ENCODE assay signal across 16 cellular contexts in the genomic region with DNA sequence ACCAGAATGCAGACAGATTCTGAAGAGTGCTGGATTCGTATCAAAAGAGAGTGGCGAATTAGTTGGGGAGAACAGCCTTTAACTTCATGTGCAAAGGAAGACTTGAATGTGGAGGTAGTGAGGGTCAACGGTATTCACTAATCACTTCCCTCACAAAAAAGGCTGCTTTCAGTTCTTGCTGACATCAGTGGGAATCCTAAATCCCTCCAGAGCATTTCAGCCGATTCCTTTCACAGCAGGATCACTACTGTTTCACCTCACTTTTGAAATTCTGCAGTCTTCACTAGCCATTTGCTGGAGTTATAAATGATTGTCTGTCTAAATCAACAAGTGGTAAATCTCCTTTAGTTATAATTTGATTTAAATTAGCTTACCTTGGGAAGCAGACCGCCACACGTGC.
DNase-seq lines count a peak whose midpoint lies in the region; ATAC-seq and TF ChIP-seq lines count a peak whose summit lies in the region.
"Had no signal": no experiment of that assay in that cellular context is flagged by ENCODE, and none has a peak within 500 bp of the region (broad histone marks: within the 10 kb centered on the region; RNA-seq: fewer than 3 reads in every experiment).

No MANE protein-coding gene starts in this region.

- no CpG with 5 or more reads among the region's 6 CpGs for WGBS in mesendoderm (ENCODE audit: extremely low coverage, insufficient coverage, low lambda C conversion rate)

- H4K8ac ChIP-seq in mesendoderm (ENCODE audit: low read depth, low read length) = no peak overlapping the region

- DNase-seq in SK-N-MC (ENCODE audit: low read depth, low spot score) = no peak
- peak; percentile 38 for DNase-seq in mesendoderm
- no peak for DNase-seq in islet precursor cell
- DNase-seq in natural killer cell = no peak
- no peak for DNase-seq in activated CD4-positive, alpha-beta T cell treated with anti-CD3 and anti-CD28 coated beads, Interleukin-2, amount 10 ng/mL, durations not matched to agents 24 days and 14 days
- DNase-seq: BE2C; CD8-positive, alpha-beta T cell; COR-L47; DMS153; DND-41; GDM1; H7; IMR-90 had no signal

- no peaks in the 10 kb centered on the region for H3K79me1 ChIP-seq in mesendoderm (ENCODE audit: low read length)

- H2BK120ac ChIP-seq in mesendoderm (ENCODE audit: low read depth, low read length) = no peak overlapping the region

- no peak overlapping the region for H3K4me2 ChIP-seq in mesendoderm (ENCODE audit: low read length)

- no peak overlapping the region for H3K4me3 ChIP-seq in HUES48 (ENCODE audit: low read depth, low read length)
- peak overlapping the region; percentile 28 for H3K4me3 ChIP-seq in SK-N-MC
- no peak overlapping the region for H3K4me3 ChIP-seq in mesendoderm (ENCODE audit: low read length)

- no peaks in the 10 kb centered on the region for H3K36me3 ChIP-seq in HUES48 (ENCODE audit: control insufficient read depth, insufficient read depth, low read length)
- H3K36me3 ChIP-seq in SK-N-MC (ENCODE audit: insufficient read depth, low read length) = no peaks in the 10 kb centered on the region
- no peaks in the 10 kb centered on the region for H3K36me3 ChIP-seq in mesendoderm (ENCODE audit: control insufficient read depth, insufficient read depth, low read length)
- H3K36me3 ChIP-seq: BE2C had no signal

- H3K27ac Mint-ChIP-seq in natural killer cell = no peak overlapping the region
- no peak overlapping the region for H3K27ac Mint-ChIP-seq in activated CD4-positive, alpha-beta T cell treated with anti-CD3 and anti-CD28 coated beads, Interleukin-2, amount 10 ng/mL, durations not matched to agents 24 days and 14 days
- H3K27ac Mint-ChIP-seq: CD14-positive monocyte; CD8-positive, alpha-beta T cell had no signal

- H3K9ac ChIP-seq in HUES48 (ENCODE audit: low read depth, low read length) (no peak overlapping the region), SK-N-MC (ENCODE audit: insufficient read length) (no peak overlapping the region), mesendoderm (ENCODE audit: low read length) (no peak overlapping the region)

- H3K4ac ChIP-seq in mesendoderm (ENCODE audit: low read depth, low read length) = no peak overlapping the region

- H3K27me3 ChIP-seq in HUES48 (ENCODE audit: control insufficient read depth, insufficient read depth, low read length) = no peaks in the 10 kb centered on the region
- no peaks in the 10 kb centered on the region for H3K27me3 ChIP-seq in mesendoderm (ENCODE audit: insufficient read depth, low read length, poor library complexity)
- H3K27me3 ChIP-seq: BE2C had no signal

- H4K5ac ChIP-seq in mesendoderm (ENCODE audit: low read length) = no peak overlapping the region

- no peak overlapping the region for H3K23ac ChIP-seq in mesendoderm (ENCODE audit: low read length)

- intact Hi-C loops in natural killer cell (cut with micrococcal nuclease) = no loop called here
- intact Hi-C loops in activated CD4-positive, alpha-beta T cell treated with anti-CD3 and anti-CD28 coated beads, Interleukin-2, amount 10 ng/mL, durations not matched to agents 24 days and 14 days (cut with micrococcal nuclease) = no loop called here

- no peak for ATAC-seq in natural killer cell
- ATAC-seq in HG02885 (IDR thresholded peaks at IDR 0.05; ENCODE audit: poor library complexity, unreplicated experiment) = no peak
- ATAC-seq: CD8-positive, alpha-beta T cell had no signal

- H3K79me2 ChIP-seq in mesendoderm (ENCODE audit: control insufficient read depth, insufficient read depth, low read length) = no peaks in the 10 kb centered on the region

- no peak overlapping the region for H3K18ac ChIP-seq in mesendoderm (ENCODE audit: low read length)

- no peaks in the 10 kb centered on the region for H3K4me1 Mint-ChIP-seq in natural killer cell
- H3K4me1 Mint-ChIP-seq in activated CD4-positive, alpha-beta T cell treated with anti-CD3 and anti-CD28 coated beads, Interleukin-2, amount 10 ng/mL, durations not matched to agents 24 days and 14 days = no peaks in the 10 kb centered on the region
- H3K4me1 Mint-ChIP-seq: CD14-positive monocyte had no signal

- TF ChIP-seq CTCF in natural killer cell (IDR thresholded peaks at IDR 0.05) = no peak

- H3K9me3 ChIP-seq in HUES48 (ENCODE audit: control insufficient read depth, insufficient read depth, low read length) (no peaks in the 10 kb centered on the region), SK-N-MC (ENCODE audit: low read depth, low read length) (no peaks in the 10 kb centered on the region)
- H3K9me3 ChIP-seq: BE2C had no signal

- H2AK5ac ChIP-seq in mesendoderm (ENCODE audit: low read length) = no peak overlapping the region

- no peak overlapping the region for H3K4me3 Mint-ChIP-seq in natural killer cell
- no peak overlapping the region for H3K4me3 Mint-ChIP-seq in activated CD4-positive, alpha-beta T cell treated with anti-CD3 and anti-CD28 coated beads, Interleukin-2, amount 10 ng/mL, durations not matched to agents 24 days and 14 days
- H3K4me3 Mint-ChIP-seq: CD14-positive monocyte; CD8-positive, alpha-beta T cell had no signal

- no peak overlapping the region for H2BK15ac ChIP-seq in mesendoderm (replicated peaks; ENCODE audit: low read depth)

- peaks cover 0 to 12% of the 10 kb centered on the region in 2 donors for H3K27me3 Mint-ChIP-seq in natural killer cell (ENCODE audit: low read depth in 2 of 2)
- no peaks in the 10 kb centered on the region for H3K27me3 Mint-ChIP-seq in activated CD4-positive, alpha-beta T cell treated with anti-CD3 and anti-CD28 coated beads, Interleukin-2, amount 10 ng/mL, durations not matched to agents 24 days and 14 days

- H2BK5ac ChIP-seq in mesendoderm (ENCODE audit: low read length) = no peak overlapping the region

- peak overlapping the region; percentile 10 for H3K56ac ChIP-seq in mesendoderm (ENCODE audit: low read length)

- no peaks in the 10 kb centered on the region for H3K36me3 Mint-ChIP-seq in natural killer cell
- no peaks in the 10 kb centered on the region for H3K36me3 Mint-ChIP-seq in activated CD4-positive, alpha-beta T cell treated with anti-CD3 and anti-CD28 coated beads, Interleukin-2, amount 10 ng/mL, durations not matched to agents 24 days and 14 days (ENCODE audit: low read depth)
- H3K36me3 Mint-ChIP-seq: CD14-positive monocyte; CD8-positive, alpha-beta T cell had no signal

- peaks cover 20% of the 10 kb centered on the region for H3K4me1 ChIP-seq in HUES48 (ENCODE audit: control insufficient read depth, insufficient read depth, low read length)
- peaks cover 5% of the 10 kb centered on the region for H3K4me1 ChIP-seq in mesendoderm (ENCODE audit: control insufficient read depth, low read depth, low read length)

- H3K27ac ChIP-seq in HUES48 (ENCODE audit: low read depth, low read length) = peak overlapping the region; percentile 21
- no peak overlapping the region for H3K27ac ChIP-seq in SK-N-MC
- no peak overlapping the region for H3K27ac ChIP-seq in mesendoderm (ENCODE audit: low read depth, low read length)

- peaks cover 0 to 5% of the 10 kb centered on the region in 2 donors for H3K9me3 Mint-ChIP-seq in natural killer cell
- no peaks in the 10 kb centered on the region for H3K9me3 Mint-ChIP-seq in activated CD4-positive, alpha-beta T cell treated with anti-CD3 and anti-CD28 coated beads, Interleukin-2, amount 10 ng/mL, durations not matched to agents 24 days and 14 days
- H3K9me3 Mint-ChIP-seq: CD8-positive, alpha-beta T cell had no signal
